20 cellular contexts compared by ENCODE assay signal in the genomic region with DNA sequence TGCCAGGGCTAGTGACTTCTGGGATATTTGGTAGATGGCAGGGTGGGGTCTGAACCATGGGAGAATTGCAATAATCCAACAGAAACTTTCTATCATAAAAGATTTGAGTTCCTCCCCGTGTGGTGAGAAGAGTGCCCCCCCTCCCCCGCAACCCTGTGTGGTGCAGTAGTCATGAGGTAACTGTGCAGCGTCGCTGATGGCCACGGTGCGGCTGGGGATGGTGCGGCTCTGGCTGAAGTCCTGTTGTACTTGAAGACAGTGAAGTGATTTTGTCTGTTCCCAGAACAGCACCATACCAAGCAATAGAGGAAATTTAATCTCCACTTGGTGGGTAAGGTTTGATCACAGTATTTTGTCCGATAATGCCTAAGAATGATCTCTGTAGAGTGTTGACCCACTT.
"Had no signal": no experiment of that assay in that cellular context is flagged by ENCODE, and none has a peak within 500 bp of the region (broad histone marks: within the 10 kb centered on the region; RNA-seq: fewer than 3 reads in every experiment).

No MANE protein-coding gene starts in this region.

- H3K36me3 Mint-ChIP-seq: immature natural killer cell, memory B cell, mesothelial cell of epicardium had no signal

- H3K27me3 Mint-ChIP-seq: memory B cell had no signal

- H3K4me1 Mint-ChIP-seq: immature natural killer cell, memory B cell, mesothelial cell of epicardium had no signal

- DNase-seq: dermis blood vessel endothelial cell; dorsolateral prefrontal cortex; effector CD4-positive, alpha-beta T cell; effector memory CD4-positive, alpha-beta T cell; foreskin keratinocyte; heart left ventricle; hypothalamus; immature natural killer cell; islet precursor cell; kidney; kidney glomerular epithelial cell; left colon; left ventricle myocardium inferior; mammary epithelial cell; mesendoderm; mucosa of descending colon had no signal

- H3K4me3 Mint-ChIP-seq: immature natural killer cell, memory B cell, mesothelial cell of epicardium had no signal

- H3K27ac Mint-ChIP-seq: immature natural killer cell, memory B cell, mesothelial cell of epicardium had no signal

- ATAC-seq: foreskin keratinocyte, gastroesophageal sphincter, heart left ventricle, left colon, left lobe of liver, mucosa of descending colon had no signal
